ENCODE assay signal across 29 cellular contexts in genomic region chr14:67572608-67573007, GRCh38.
"Had no signal": no experiment of that assay in that cellular context is flagged by ENCODE, and none has a peak within 500 bp of the region (broad histone marks: within the 10 kb centered on the region; RNA-seq: fewer than 3 reads in every experiment).

No MANE protein-coding gene starts in this region.

- ATAC-seq: left lung; stimulated activated naive CD8-positive, alpha-beta T cell treated with anti-CD3 and anti-CD28 coated beads, Interleukin-15, Interleukin-2, amounts not matched to agents 100 U/mL and 50 U/mL, for 24 hours had no signal

- H3K79me2 ChIP-seq: parathyroid adenoma had no signal

- DNase-seq: activated CD4-positive, alpha-beta T cell treated with anti-CD3 and anti-CD28 coated beads for 4 hours; activated CD4-positive, alpha-beta T cell treated with anti-CD3 and anti-CD28 coated beads, Interleukin-2, amount 50 U/mL, for 48 hours; activated CD8-positive, alpha-beta memory T cell treated with anti-CD3 and anti-CD28 coated beads for 24 hours; activated naive CD4-positive, alpha-beta T cell; activated naive CD8-positive, alpha-beta T cell treated with anti-CD3 and anti-CD28 coated beads for 36 hours; activated T-cell treated with anti-CD3 and anti-CD28 coated beads, Interleukin-2, amount 50 U/mL, for 1 hour; amniotic stem cell; brain microvascular endothelial cell; caudate nucleus; dermis blood vessel endothelial cell; effector CD4-positive, alpha-beta T cell; foreskin melanocyte; mammary epithelial cell; occipital lobe; SK-N-SH; stimulated activated CD4-positive, alpha-beta T cell treated with anti-CD3 and anti-CD28 coated beads, Interleukin-2, amount 100 ng/mL, for 48 hours; stimulated activated naive CD8-positive, alpha-beta T cell treated with anti-CD3 and anti-CD28 coated beads, Interleukin-15, Interleukin-2, amounts not matched to agents 100 U/mL and 50 U/mL, for 24 hours; SW 1271; T-helper 9 cell; trophoblast cell had no signal

- H3K4me3 ChIP-seq: esophagus muscularis mucosa, left lung, right atrium auricular region, thoracic aorta, vagina had no signal

- H3K27ac ChIP-seq: brain microvascular endothelial cell, esophagus muscularis mucosa, left lung, parathyroid adenoma, right atrium auricular region, thoracic aorta, vagina, VCaP had no signal

- H3K36me3 ChIP-seq: brain microvascular endothelial cell, left lung, right atrium auricular region, thoracic aorta, vagina had no signal

- H2AFZ ChIP-seq: parathyroid adenoma had no signal

- H3K27me3 ChIP-seq: brain microvascular endothelial cell, esophagus muscularis mucosa, left lung, right atrium auricular region, vagina had no signal

- H3K4me1 ChIP-seq: esophagus muscularis mucosa, left lung, right atrium auricular region, vagina had no signal

- H3K9ac ChIP-seq: parathyroid adenoma, SK-N-SH had no signal

- FAIRE-seq: astrocyte, TTC549 had no signal

- H3K9me3 ChIP-seq: esophagus muscularis mucosa, left lung, right atrium auricular region, SK-N-SH, thoracic aorta, vagina had no signal

- H3K4me2 ChIP-seq: SK-N-SH had no signal
